In the genomic region with DNA sequence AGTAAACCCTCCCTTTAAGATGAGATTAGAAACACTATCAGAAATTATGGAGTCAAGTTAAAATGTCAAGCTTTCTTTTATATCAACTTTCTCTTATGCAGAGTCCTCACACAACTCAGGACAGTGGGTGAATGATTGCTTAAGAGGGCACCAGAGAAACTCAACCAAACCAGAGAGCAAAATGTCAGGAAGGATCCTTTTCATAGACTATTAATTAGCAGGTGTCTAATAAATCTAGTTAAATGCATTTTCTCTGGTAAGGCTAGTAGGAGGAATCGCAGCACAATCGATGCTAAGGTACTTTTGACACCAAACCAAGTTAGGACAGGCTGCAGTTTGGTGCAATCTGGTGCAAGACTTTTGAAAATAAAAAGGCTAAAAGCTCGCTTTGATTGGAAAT, we compare ENCODE assay signal across 22 cellular contexts.
A peak's percentile ranks its signal among the peaks of the same experiment; 100 is the strongest.
DNase-seq lines count a peak whose midpoint lies in the region; TF ChIP-seq lines count a peak whose summit lies in the region.
"Had no signal": no experiment of that assay in that cellular context is flagged by ENCODE, and none has a peak within 500 bp of the region (broad histone marks: within the 10 kb centered on the region; RNA-seq: fewer than 3 reads in every experiment).

No MANE protein-coding gene starts in this region.

- peak; percentile 12 for DNase-seq in NCI-H2227 treated with DMSO at 0.1 percent for 48 hours (lab: John Stamatoyannopoulos, UW)
- DNase-seq in NCI-H2227 (lab: John Stamatoyannopoulos, UW; ENCODE audit: unreplicated experiment) = no peak
- DNase-seq in left kidney (ENCODE audit: low read depth, low spot score) = peak; percentile 86
- DNase-seq in osteoblast (ENCODE audit: insufficient read length, low spot score, missing footprints) = peak; percentile 54
- no peak for DNase-seq in HK-2 (ENCODE audit: unreplicated experiment)
- DNase-seq: 8988T; ACHN; BE2C; C1 segment of cervical spinal cord; CD4-positive, alpha-beta memory T cell; CD4-positive, CD25-positive, alpha-beta regulatory T cell; CD8-positive, alpha-beta memory T cell; COR-L47; DMS 273 treated with DMSO at 0.1 percent for 48 hours; DMS153; DMS53; DMS79; DND-41; EL; GDM1 had no signal

- H3K4me2 ChIP-seq in osteoblast (ENCODE audit: insufficient read depth, low read length) = no peak overlapping the region
- H3K4me2 ChIP-seq: BLaER1 had no signal

- H3K36me3 ChIP-seq in osteoblast (ENCODE audit: insufficient read depth, low read length) = no peaks in the 10 kb centered on the region
- H3K36me3 ChIP-seq: BE2C, BLaER1 had no signal

- TF ChIP-seq CTCF in osteoblast (IDR thresholded peaks at IDR 0.05; ENCODE audit: extremely low read depth, low read depth, low read length) = no peak

- H4K20me1 ChIP-seq in osteoblast (ENCODE audit: insufficient read depth, low read length) = no peaks in the 10 kb centered on the region
- H4K20me1 ChIP-seq: BLaER1 had no signal

- no peaks in the 10 kb centered on the region for H3K4me1 ChIP-seq in osteoblast (ENCODE audit: insufficient read depth, low read length)
- H3K4me1 ChIP-seq: BLaER1 had no signal

- H3K4me3 ChIP-seq in osteoblast (ENCODE audit: insufficient read depth, low read length) = no peak overlapping the region
- H3K4me3 ChIP-seq: BLaER1, GM12878 had no signal

- H3K27me3 ChIP-seq in osteoblast (ENCODE audit: insufficient read depth, low read length) = no peaks in the 10 kb centered on the region
- H3K27me3 ChIP-seq: BE2C, BLaER1 had no signal

- no peak overlapping the region for H2AFZ ChIP-seq in osteoblast (ENCODE audit: low read length)

- no peak overlapping the region for H3K27ac ChIP-seq in osteoblast (ENCODE audit: low read depth, low read length)
- H3K27ac ChIP-seq: BLaER1 had no signal

- no peaks in the 10 kb centered on the region for H3K79me2 ChIP-seq in osteoblast (ENCODE audit: insufficient read depth, low read length)

- peaks cover 2% of the 10 kb centered on the region for H3K9me3 ChIP-seq in osteoblast (ENCODE audit: low read depth, low read length)
- H3K9me3 ChIP-seq: BE2C, BLaER1 had no signal

Comparison
In these comparisons a context has a peak if more than half of its experiments do, and no peak if none do; other contexts are left out.
1. DNase-seq: peak in NCI-H2227 treated with DMSO at 0.1 percent for 48 hours (single experiment), left kidney (single experiment) and osteoblast (single experiment); none in NCI-H2227 (single experiment) and HK-2 (single experiment).